In genomic region chr6:158457616-158458278, GRCh38 we compare ENCODE assay signal across 21 cellular contexts.
A peak's percentile ranks its signal among the peaks of the same experiment; 100 is the strongest.
DNase-seq lines count a peak whose midpoint lies in the region; ATAC-seq and TF ChIP-seq lines count a peak whose summit lies in the region.
"Had no signal": no experiment of that assay in that cellular context is flagged by ENCODE, and none has a peak within 500 bp of the region (broad histone marks: within the 10 kb centered on the region; RNA-seq: fewer than 3 reads in every experiment).

No MANE protein-coding gene starts in this region.

- POLR2A ChIA-PET in HEK293T (lab: Yijun Ruan, JAX), result no interaction called here

- DNase-seq in EL (peak; percentile 38), NCI-H1694 (lab: John Stamatoyannopoulos, UW) (peak; percentile 3), cerebellum (ENCODE audit: low spot score) (peak; percentile 44), pons (ENCODE audit: low spot score) (peak; percentile 30), SHP77 treated with DMSO at 0.1 percent for 48 hours (lab: John Stamatoyannopoulos, UW) (no peak), HEK293T (ENCODE audit: extremely low spot score) (no peak), left colon (no peak)
- DNase-seq: activated CD4-positive, alpha-beta memory T cell treated with anti-CD3 and anti-CD28 coated beads, Interleukin-2, amount 10 ng/mL, durations not matched to agents 7 days and 5 days; activated T-cell treated with anti-CD3 and anti-CD28 coated beads, Interleukin-2, amount 50 U/mL, for 24 hours; body of pancreas; CD8-positive, alpha-beta memory T cell; cortex of kidney; Kasumi-1; left cardiac atrium; midbrain; NCI-H1092 treated with DMSO at 0.1 percent for 48 hours; NCI-H2107; NCI-H526 treated with DMSO at 0.1 percent for 48 hours; SJCRH30; WERI-Rb-1 had no signal

- intact Hi-C loops in left colon (cut with DNase I, micrococcal nuclease), result no loop called here

- no peak for ATAC-seq in left colon
- ATAC-seq: activated naive CD4-positive, alpha-beta T cell treated with anti-CD3 and anti-CD28 coated beads, Interleukin-2, amount 50 U/mL, for 72 hours; body of pancreas; left cardiac atrium had no signal

- CTCF ChIA-PET in HEK293T (lab: Yijun Ruan, JAX), result no interaction called here

TF ChIP-seq in HEK293T, 16 proteins besides CTCF, POLR2A, EP300 and RAD21:
- TF ChIP-seq NFRKB (IDR thresholded peaks at IDR 0.05) (no peak), LEF1 (IDR thresholded peaks at IDR 0.05; ENCODE audit: borderline replicate concordance) (no peak), HDGF (IDR thresholded peaks at IDR 0.05; ENCODE audit: borderline replicate concordance) (no peak), PKNOX1 (IDR thresholded peaks at IDR 0.05) (no peak), CTBP1 (IDR thresholded peaks at IDR 0.05; ENCODE audit: borderline replicate concordance) (no peak), ZNF384 (IDR thresholded peaks at IDR 0.05) (no peak), SUZ12 (IDR thresholded peaks at IDR 0.05) (no peak), L3MBTL2 (conservative IDR thresholded peaks at IDR 0.05) (no peak), ELF4 (IDR thresholded peaks at IDR 0.05) (no peak), FOXK2 (IDR thresholded peaks at IDR 0.05) (no peak), FOXM1 (IDR thresholded peaks at IDR 0.05; ENCODE audit: borderline replicate concordance) (no peak), TARDBP (IDR thresholded peaks at IDR 0.05) (no peak), BHLHE40 (IDR thresholded peaks at IDR 0.05; ENCODE audit: borderline replicate concordance) (no peak)
TF ChIP-seq in HEK293T: peak in this region for 0.

Comparison
In these comparisons a context has a peak if more than half of its experiments do, and no peak if none do; other contexts are left out.
1. DNase-seq: peak in EL (single experiment), NCI-H1694 (single experiment), cerebellum (single experiment) and pons (single experiment); none in SHP77 treated with DMSO at 0.1 percent for 48 hours (single experiment), HEK293T (single experiment) and left colon (0 of 2).